Comparison of ENCODE assay signal across 8 cellular contexts in genomic region chr5:138755084-138755748, GRCh38. TPM values are rescaled to one million over a fixed set of nuclear protein-coding genes. Genes with fewer than 3 reads are reported as not detected.
DNase-seq lines count a peak whose midpoint lies in the region; TF ChIP-seq lines count a peak whose summit lies in the region.

No MANE protein-coding gene starts in this region.

- peaks cover 71% of the 10 kb centered on the region for H3K4me1 ChIP-seq in left ventricle myocardium inferior
- peaks cover 5 to 14% of the 10 kb centered on the region in 2 donors for H3K4me1 ChIP-seq in uterus

- H3K27me3 ChIP-seq in left ventricle myocardium inferior (ENCODE audit: low read depth) (no peaks in the 10 kb centered on the region), kidney epithelial cell (ENCODE audit: control insufficient read depth, insufficient read depth, low read length) (no peaks in the 10 kb centered on the region), uterus (no peaks in the 10 kb centered on the region)

- H3K27ac ChIP-seq in left ventricle myocardium inferior (replicated peaks) (peak overlapping the region; percentile 100), VCaP (peak overlapping the region; percentile 99), uterus (peak overlapping the region; percentile 98 to 99)

- TF ChIP-seq CTCF in left ventricle myocardium inferior (IDR thresholded peaks at IDR 0.05; ENCODE audit: borderline replicate concordance) (no peak), VCaP (conservative IDR thresholded peaks at IDR 0.05) (no peak), kidney epithelial cell (IDR thresholded peaks at IDR 0.05; ENCODE audit: insufficient read depth, low read length, poor library complexity, severe bottlenecking) (no peak), uterus (IDR thresholded peaks at IDR 0.05) (no peak)

- intact Hi-C loops in left ventricle myocardium inferior (cut with micrococcal nuclease) = no loop called here
- intact Hi-C loops in cardiac septum (cut with DNase I) = no loop called here
- intact Hi-C loops in uterus (cut with DNase I; ENCODE audit: low total_unique reads) = no loop called here

- H3K9me3 ChIP-seq in left ventricle myocardium inferior (replicated peaks) (peaks cover 7% of the 10 kb centered on the region), uterus (no peaks in the 10 kb centered on the region)

- peak overlapping the region; percentile 100 for H3K4me3 ChIP-seq in left ventricle myocardium inferior
- H3K4me3 ChIP-seq in kidney epithelial cell (ENCODE audit: low read depth, low read length) = peak overlapping the region; percentile 79
- H3K4me3 ChIP-seq in uterus = no peak overlapping the region

- TF ChIP-seq POLR2A in uterus (IDR thresholded peaks at IDR 0.05) = no peak

- DNase-seq in left ventricle myocardium inferior (no peak), cardiac septum (ENCODE audit: low spot score) (no peak), kidney epithelial cell (ENCODE audit: low read depth) (no peak), uterus (no peak), NCI-H1092 (lab: John Stamatoyannopoulos, UW) (no peak), A172 (ENCODE audit: low spot score) (no peak), NCI-H187 (lab: John Stamatoyannopoulos, UW) (no peak)

- H3K36me3 ChIP-seq in left ventricle myocardium inferior = peaks cover 20% of the 10 kb centered on the region
- H3K36me3 ChIP-seq in kidney epithelial cell (ENCODE audit: control insufficient read depth, insufficient read depth, low read length) = no peaks in the 10 kb centered on the region
- no peaks in the 10 kb centered on the region for H3K36me3 ChIP-seq in uterus

RNA-seq across cellular contexts. Expression of gene CTNNA1, which starts 2.0 kb away (rescaled TPM):
- total RNA-seq in left ventricle myocardium inferior (341 TPM), cardiac septum (427 TPM), kidney epithelial cell (397 and 420 TPM in 2 replicates), uterus (100 to 1,000 TPM; 140 to 752 (median 389) TPM)
- total RNA-seq in A172 (2014; rRNA removed; shearing (Covaris generic)) = 369 and 401 TPM in 2 replicates

Comparison
In these comparisons a context has a peak if more than half of its experiments do, and no peak if none do; other contexts are left out.
1. H3K4me3 ChIP-seq: peak in left ventricle myocardium inferior (single experiment) and kidney epithelial cell (single experiment); none in uterus (0 of 2).
2. Peak in every context shown above with its lines, with median percentiles within 50 percentile points of each other: H3K27ac ChIP-seq.